ENCODE assay signal across 1 cellular context in the genomic region with DNA sequence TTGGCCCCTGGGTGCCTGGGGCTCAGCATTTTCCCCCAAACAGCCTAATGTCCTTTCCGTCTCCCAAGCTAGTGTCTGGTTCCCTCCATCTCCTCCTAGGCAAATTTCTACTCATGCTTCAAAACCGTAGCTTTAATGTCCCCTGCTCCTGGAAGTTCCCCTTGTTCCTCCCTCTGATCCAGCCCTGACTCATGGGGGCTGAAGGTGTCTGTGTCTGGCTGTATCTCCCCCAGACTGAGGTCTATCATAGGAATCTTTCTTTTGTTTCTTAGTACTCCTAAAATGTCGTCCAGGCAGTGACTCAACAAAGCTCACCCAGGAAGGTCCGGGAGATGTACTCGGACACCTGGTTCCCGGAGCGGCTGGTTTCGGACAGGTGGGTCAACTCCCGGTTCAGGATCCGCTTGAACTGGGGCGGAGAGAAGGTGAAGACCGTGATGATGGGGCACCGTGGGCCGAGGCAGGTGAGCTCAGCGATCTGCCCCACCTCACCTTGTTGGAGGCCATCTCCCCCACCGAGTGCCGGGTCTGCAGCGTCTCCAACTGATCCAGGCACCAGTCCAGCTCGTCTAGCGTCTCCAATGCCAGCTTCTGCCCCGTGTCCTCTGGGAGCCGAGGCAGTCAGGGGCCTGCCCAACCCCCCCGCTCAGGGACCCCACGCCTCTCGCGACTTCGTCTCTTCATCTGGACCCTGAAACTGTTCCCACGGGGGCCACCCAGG.
TF ChIP-seq lines count a peak whose summit lies in the region.

No MANE protein-coding gene starts in this region.

TF ChIP-seq in K562, 482 proteins besides CTCF, POLR2A, EP300 and RAD21:
- TF ChIP-seq DNMT1 (IDR thresholded peaks at IDR 0.05) (no peak), CAMTA2 (CRISPR knock-in tag; conservative IDR thresholded peaks at IDR 0.05) (no peak), ZNF274 (IDR thresholded peaks at IDR 0.05; ENCODE audit: borderline replicate concordance, low read depth, low read length) (no peak)
- TF ChIP-seq, protein P1, sequence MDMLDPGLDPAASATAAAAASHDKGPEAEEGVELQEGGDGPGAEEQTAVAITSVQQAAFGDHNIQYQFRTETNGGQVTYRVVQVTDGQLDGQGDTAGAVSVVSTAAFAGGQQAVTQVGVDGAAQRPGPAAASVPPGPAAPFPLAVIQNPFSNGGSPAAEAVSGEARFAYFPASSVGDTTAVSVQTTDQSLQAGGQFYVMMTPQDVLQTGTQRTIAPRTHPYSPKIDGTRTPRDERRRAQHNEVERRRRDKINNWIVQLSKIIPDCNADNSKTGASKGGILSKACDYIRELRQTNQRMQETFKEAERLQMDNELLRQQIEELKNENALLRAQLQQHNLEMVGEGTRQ (CRISPR knock-in tag; IDR thresholded peaks at IDR 0.05): no peak
